Comparison of ENCODE assay signal across 1 cellular context in the genomic region with DNA sequence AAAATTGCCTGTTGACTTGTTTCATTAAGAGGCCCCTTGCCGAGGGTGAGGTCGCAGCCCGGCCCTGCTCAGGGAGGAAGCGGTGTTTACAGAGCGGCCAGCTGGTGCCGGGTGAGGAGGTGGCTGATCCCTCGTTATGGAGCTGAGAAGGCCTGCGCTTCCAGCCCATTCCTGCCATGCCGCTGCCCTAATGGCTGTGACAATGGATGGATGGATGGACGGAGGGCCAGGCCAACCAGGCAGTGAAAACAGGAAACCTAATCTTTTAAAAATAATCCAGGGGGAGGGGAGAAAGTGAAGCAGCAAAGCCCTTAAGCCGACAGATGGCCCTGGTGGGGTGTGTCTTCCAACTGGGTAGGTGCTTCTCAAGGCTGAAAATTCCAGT.
A peak's percentile ranks its signal among the peaks of the same experiment; 100 is the strongest.
TF ChIP-seq lines count a peak whose summit lies in the region.

No MANE protein-coding gene starts in this region.

TF ChIP-seq in HEK293, 187 proteins besides CTCF, POLR2A, EP300 and RAD21 (continued from another document and continues in another):
- TF ChIP-seq, protein P1, sequence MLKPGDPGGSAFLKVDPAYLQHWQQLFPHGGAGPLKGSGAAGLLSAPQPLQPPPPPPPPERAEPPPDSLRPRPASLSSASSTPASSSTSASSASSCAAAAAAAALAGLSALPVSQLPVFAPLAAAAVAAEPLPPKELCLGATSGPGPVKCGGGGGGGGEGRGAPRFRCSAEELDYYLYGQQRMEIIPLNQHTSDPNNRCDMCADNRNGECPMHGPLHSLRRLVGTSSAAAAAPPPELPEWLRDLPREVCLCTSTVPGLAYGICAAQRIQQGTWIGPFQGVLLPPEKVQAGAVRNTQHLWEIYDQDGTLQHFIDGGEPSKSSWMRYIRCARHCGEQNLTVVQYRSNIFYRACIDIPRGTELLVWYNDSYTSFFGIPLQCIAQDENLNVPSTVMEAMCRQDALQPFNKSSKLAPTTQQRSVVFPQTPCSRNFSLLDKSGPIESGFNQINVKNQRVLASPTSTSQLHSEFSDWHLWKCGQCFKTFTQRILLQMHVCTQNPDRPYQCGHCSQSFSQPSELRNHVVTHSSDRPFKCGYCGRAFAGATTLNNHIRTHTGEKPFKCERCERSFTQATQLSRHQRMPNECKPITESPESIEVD (tag by site-specific recombination; IDR thresholded peaks at IDR 0.05) = peak; percentile 76; the same call in 1 of the 2 replicates
- no peak; the same call in 1 of the 2 replicates for TF ChIP-seq ZNF596 (tag by site-specific recombination; IDR thresholded peaks at IDR 0.05)
- TF ChIP-seq KLF10 (tag by site-specific recombination; IDR thresholded peaks at IDR 0.05) = 0 out of 2 replicates have a peak, but pooled peaks have one; percentile 19
- no peak for TF ChIP-seq ZNF221 (tag by site-specific recombination; IDR thresholded peaks at IDR 0.05; ENCODE audit: borderline replicate concordance)
- TF ChIP-seq ZEB2 (tag by site-specific recombination; IDR thresholded peaks at IDR 0.05) = 0 out of 2 replicates have a peak, but pooled peaks have one; percentile 28
- TF ChIP-seq ZNF146 (tag by site-specific recombination; IDR thresholded peaks at IDR 0.05) = no peak
- no peak for TF ChIP-seq REPIN1 (tag by site-specific recombination; IDR thresholded peaks at IDR 0.05; ENCODE audit: low read depth)
- TF ChIP-seq ZNF114 (tag by site-specific recombination; IDR thresholded peaks at IDR 0.05) = no peak
- no peak for TF ChIP-seq MZF1 (tag by site-specific recombination; IDR thresholded peaks at IDR 0.05; ENCODE audit: borderline replicate concordance)
- TF ChIP-seq GLI4 (tag by site-specific recombination; IDR thresholded peaks at IDR 0.05) = no peak
- TF ChIP-seq ZNF366 (tag by site-specific recombination; conservative IDR thresholded peaks at IDR 0.05) = no peak
- TF ChIP-seq ZNF2 (tag by site-specific recombination; IDR thresholded peaks at IDR 0.05) = no peak
- TF ChIP-seq ZNF16 (tag by site-specific recombination; IDR thresholded peaks at IDR 0.05; ENCODE audit: low read depth) = no peak
- TF ChIP-seq, protein P2, sequence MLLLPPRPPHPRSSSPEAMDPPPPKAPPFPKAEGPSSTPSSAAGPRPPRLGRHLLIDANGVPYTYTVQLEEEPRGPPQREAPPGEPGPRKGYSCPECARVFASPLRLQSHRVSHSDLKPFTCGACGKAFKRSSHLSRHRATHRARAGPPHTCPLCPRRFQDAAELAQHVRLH (tag by site-specific recombination; IDR thresholded peaks at IDR 0.05) = no peak
- peak; percentile 91 for TF ChIP-seq ZIC2 (tag by site-specific recombination; IDR thresholded peaks at IDR 0.05)
- TF ChIP-seq, protein P3, sequence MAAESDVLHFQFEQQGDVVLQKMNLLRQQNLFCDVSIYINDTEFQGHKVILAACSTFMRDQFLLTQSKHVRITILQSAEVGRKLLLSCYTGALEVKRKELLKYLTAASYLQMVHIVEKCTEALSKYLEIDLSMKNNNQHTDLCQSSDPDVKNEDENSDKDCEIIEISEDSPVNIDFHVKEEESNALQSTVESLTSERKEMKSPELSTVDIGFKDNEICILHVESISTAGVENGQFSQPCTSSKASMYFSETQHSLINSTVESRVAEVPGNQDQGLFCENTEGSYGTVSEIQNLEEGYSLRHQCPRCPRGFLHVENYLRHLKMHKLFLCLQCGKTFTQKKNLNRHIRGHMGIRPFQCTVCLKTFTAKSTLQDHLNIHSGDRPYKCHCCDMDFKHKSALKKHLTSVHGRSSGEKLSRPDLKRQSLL (tag by site-specific recombination; IDR thresholded peaks at IDR 0.05) = no peak
- peak; percentile 97 for TF ChIP-seq ZNF341 (tag by site-specific recombination; IDR thresholded peaks at IDR 0.05; ENCODE audit: low read depth)
- TF ChIP-seq ZNF629 (tag by site-specific recombination; IDR thresholded peaks at IDR 0.05) = 0 out of 2 replicates have a peak, but pooled peaks have one; percentile 16
- TF ChIP-seq ZNF223 (tag by site-specific recombination; IDR thresholded peaks at IDR 0.05) = no peak
- TF ChIP-seq ZNF777 (tag by site-specific recombination; IDR thresholded peaks at IDR 0.05; ENCODE audit: borderline replicate concordance) = no peak
- TF ChIP-seq ZNF155 (tag by site-specific recombination; IDR thresholded peaks at IDR 0.05) = no peak
- no peak for TF ChIP-seq ZNF184 (tag by site-specific recombination; IDR thresholded peaks at IDR 0.05)
- no peak for TF ChIP-seq ZNF350 (tag by site-specific recombination; IDR thresholded peaks at IDR 0.05)
- TF ChIP-seq IKZF3 (tag by site-specific recombination; IDR thresholded peaks at IDR 0.05) = peak; percentile 41; the same call in 1 of the 2 replicates
- no peak for TF ChIP-seq KLF8 (tag by site-specific recombination; IDR thresholded peaks at IDR 0.05)
- TF ChIP-seq ZNF677 (tag by site-specific recombination; IDR thresholded peaks at IDR 0.05) = no peak
- no peak for TF ChIP-seq SP3 (tag by site-specific recombination; IDR thresholded peaks at IDR 0.05)
- TF ChIP-seq KLF1 (tag by site-specific recombination; IDR thresholded peaks at IDR 0.05) = peak; percentile 71
- TF ChIP-seq, protein P4, sequence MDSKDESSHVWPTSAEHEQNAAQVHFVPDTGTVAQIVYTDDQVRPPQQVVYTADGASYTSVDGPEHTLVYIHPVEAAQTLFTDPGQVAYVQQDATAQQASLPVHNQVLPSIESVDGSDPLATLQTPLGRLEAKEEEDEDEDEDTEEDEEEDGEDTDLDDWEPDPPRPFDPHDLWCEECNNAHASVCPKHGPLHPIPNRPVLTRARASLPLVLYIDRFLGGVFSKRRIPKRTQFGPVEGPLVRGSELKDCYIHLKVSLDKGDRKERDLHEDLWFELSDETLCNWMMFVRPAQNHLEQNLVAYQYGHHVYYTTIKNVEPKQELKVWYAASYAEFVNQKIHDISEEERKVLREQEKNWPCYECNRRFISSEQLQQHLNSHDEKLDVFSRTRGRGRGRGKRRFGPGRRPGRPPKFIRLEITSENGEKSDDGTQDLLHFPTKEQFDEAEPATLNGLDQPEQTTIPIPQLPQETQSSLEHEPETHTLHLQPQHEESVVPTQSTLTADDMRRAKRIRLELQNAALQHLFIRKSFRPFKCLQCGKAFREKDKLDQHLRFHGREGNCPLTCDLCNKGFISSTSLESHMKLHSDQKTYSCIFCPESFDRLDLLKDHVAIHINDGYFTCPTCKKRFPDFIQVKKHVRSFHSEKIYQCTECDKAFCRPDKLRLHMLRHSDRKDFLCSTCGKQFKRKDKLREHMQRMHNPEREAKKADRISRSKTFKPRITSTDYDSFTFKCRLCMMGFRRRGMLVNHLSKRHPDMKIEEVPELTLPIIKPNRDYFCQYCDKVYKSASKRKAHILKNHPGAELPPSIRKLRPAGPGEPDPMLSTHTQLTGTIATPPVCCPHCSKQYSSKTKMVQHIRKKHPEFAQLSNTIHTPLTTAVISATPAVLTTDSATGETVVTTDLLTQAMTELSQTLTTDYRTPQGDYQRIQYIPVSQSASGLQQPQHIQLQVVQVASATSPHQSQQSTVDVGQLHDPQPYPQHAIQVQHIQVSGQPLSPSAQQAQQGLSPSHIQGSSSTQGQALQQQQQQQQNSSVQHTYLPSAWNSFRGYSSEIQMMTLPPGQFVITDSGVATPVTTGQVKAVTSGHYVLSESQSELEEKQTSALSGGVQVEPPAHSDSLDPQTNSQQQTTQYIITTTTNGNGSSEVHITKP (tag by site-specific recombination; IDR thresholded peaks at IDR 0.05) = 0 out of 2 replicates have a peak, but pooled peaks have one; percentile 12
- TF ChIP-seq ZNF561 (tag by site-specific recombination; IDR thresholded peaks at IDR 0.05; ENCODE audit: borderline replicate concordance) = no peak
- TF ChIP-seq ZFP41 (tag by site-specific recombination; IDR thresholded peaks at IDR 0.05; ENCODE audit: borderline replicate concordance) = no peak
- TF ChIP-seq GLI2 (tag by site-specific recombination; IDR thresholded peaks at IDR 0.05; ENCODE audit: borderline replicate concordance, low read depth) = no peak
- no peak for TF ChIP-seq ZNF776 (tag by site-specific recombination; IDR thresholded peaks at IDR 0.05; ENCODE audit: borderline replicate concordance)
- TF ChIP-seq MEIS1 (CRISPR knock-in tag; IDR thresholded peaks at IDR 0.05; ENCODE audit: borderline replicate concordance) = no peak
- TF ChIP-seq, protein P5, sequence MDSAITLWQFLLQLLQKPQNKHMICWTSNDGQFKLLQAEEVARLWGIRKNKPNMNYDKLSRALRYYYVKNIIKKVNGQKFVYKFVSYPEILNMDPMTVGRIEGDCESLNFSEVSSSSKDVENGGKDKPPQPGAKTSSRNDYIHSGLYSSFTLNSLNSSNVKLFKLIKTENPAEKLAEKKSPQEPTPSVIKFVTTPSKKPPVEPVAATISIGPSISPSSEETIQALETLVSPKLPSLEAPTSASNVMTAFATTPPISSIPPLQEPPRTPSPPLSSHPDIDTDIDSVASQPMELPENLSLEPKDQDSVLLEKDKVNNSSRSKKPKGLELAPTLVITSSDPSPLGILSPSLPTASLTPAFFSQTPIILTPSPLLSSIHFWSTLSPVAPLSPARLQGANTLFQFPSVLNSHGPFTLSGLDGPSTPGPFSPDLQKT (IDR thresholded peaks at IDR 0.05; ENCODE audit: borderline replicate concordance, low read depth, low read length) = no peak
- TF ChIP-seq ZNF701 (tag by site-specific recombination; IDR thresholded peaks at IDR 0.05) = no peak
- TF ChIP-seq ZNF707 (tag by site-specific recombination; IDR thresholded peaks at IDR 0.05) = no peak
- no peak for TF ChIP-seq ZNF510 (tag by site-specific recombination; IDR thresholded peaks at IDR 0.05; ENCODE audit: insufficient replicate concordance)
- no peak for TF ChIP-seq ZNF138 (tag by site-specific recombination; IDR thresholded peaks at IDR 0.05; ENCODE audit: borderline replicate concordance)
- TF ChIP-seq ZNF530 (tag by site-specific recombination; IDR thresholded peaks at IDR 0.05; ENCODE audit: low read depth) = no peak
- no peak for TF ChIP-seq ZNF394 (tag by site-specific recombination; IDR thresholded peaks at IDR 0.05; ENCODE audit: borderline replicate concordance)
- TF ChIP-seq GFI1B (tag by site-specific recombination; IDR thresholded peaks at IDR 0.05) = no peak
- no peak for TF ChIP-seq ZNF211 (tag by site-specific recombination; IDR thresholded peaks at IDR 0.05; ENCODE audit: low read depth)
- TF ChIP-seq ZNF658 (tag by site-specific recombination; IDR thresholded peaks at IDR 0.05) = no peak
- TF ChIP-seq ZBTB20 (tag by site-specific recombination; IDR thresholded peaks at IDR 0.05) = no peak
- TF ChIP-seq ZNF202 (tag by site-specific recombination; IDR thresholded peaks at IDR 0.05; ENCODE audit: borderline replicate concordance) = no peak
- no peak for TF ChIP-seq ZNF140 (tag by site-specific recombination; IDR thresholded peaks at IDR 0.05)
- TF ChIP-seq, protein P6, sequence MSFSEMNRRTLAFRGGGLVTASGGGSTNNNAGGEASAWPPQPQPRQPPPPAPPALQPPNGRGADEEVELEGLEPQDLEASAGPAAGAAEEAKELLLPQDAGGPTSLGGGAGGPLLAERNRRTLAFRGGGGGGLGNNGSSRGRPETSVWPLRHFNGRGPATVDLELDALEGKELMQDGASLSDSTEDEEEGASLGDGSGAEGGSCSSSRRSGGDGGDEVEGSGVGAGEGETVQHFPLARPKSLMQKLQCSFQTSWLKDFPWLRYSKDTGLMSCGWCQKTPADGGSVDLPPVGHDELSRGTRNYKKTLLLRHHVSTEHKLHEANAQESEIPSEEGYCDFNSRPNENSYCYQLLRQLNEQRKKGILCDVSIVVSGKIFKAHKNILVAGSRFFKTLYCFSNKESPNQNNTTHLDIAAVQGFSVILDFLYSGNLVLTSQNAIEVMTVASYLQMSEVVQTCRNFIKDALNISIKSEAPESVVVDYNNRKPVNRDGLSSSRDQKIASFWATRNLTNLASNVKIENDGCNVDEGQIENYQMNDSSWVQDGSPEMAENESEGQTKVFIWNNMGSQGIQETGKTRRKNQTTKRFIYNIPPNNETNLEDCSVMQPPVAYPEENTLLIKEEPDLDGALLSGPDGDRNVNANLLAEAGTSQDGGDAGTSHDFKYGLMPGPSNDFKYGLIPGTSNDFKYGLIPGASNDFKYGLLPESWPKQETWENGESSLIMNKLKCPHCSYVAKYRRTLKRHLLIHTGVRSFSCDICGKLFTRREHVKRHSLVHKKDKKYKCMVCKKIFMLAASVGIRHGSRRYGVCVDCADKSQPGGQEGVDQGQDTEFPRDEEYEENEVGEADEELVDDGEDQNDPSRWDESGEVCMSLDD (tag by site-specific recombination; IDR thresholded peaks at IDR 0.05) = no peak
- TF ChIP-seq, protein P7, sequence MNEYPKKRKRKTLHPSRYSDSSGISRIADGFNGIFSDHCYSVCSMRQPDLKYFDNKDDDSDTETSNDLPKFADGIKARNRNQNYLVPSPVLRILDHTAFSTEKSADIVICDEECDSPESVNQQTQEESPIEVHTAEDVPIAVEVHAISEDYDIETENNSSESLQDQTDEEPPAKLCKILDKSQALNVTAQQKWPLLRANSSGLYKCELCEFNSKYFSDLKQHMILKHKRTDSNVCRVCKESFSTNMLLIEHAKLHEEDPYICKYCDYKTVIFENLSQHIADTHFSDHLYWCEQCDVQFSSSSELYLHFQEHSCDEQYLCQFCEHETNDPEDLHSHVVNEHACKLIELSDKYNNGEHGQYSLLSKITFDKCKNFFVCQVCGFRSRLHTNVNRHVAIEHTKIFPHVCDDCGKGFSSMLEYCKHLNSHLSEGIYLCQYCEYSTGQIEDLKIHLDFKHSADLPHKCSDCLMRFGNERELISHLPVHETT (tag by site-specific recombination; IDR thresholded peaks at IDR 0.05) = no peak
- TF ChIP-seq, protein P8, sequence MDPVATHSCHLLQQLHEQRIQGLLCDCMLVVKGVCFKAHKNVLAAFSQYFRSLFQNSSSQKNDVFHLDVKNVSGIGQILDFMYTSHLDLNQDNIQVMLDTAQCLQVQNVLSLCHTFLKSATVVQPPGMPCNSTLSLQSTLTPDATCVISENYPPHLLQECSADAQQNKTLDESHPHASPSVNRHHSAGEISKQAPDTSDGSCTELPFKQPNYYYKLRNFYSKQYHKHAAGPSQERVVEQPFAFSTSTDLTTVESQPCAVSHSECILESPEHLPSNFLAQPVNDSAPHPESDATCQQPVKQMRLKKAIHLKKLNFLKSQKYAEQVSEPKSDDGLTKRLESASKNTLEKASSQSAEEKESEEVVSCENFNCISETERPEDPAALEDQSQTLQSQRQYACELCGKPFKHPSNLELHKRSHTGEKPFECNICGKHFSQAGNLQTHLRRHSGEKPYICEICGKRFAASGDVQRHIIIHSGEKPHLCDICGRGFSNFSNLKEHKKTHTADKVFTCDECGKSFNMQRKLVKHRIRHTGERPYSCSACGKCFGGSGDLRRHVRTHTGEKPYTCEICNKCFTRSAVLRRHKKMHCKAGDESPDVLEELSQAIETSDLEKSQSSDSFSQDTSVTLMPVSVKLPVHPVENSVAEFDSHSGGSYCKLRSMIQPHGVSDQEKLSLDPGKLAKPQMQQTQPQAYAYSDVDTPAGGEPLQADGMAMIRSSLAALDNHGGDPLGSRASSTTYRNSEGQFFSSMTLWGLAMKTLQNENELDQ (tag by site-specific recombination; IDR thresholded peaks at IDR 0.05; ENCODE audit: low read depth) = no peak
- TF ChIP-seq ZNF501 (tag by site-specific recombination; IDR thresholded peaks at IDR 0.05) = no peak
- TF ChIP-seq, protein P9, sequence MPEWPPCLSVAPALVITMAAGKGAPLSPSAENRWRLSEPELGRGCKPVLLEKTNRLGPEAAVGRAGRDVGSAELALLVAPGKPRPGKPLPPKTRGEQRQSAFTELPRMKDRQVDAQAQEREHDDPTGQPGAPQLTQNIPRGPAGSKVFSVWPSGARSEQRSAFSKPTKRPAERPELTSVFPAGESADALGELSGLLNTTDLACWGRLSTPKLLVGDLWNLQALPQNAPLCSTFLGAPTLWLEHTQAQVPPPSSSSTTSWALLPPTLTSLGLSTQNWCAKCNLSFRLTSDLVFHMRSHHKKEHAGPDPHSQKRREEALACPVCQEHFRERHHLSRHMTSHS (tag by site-specific recombination; IDR thresholded peaks at IDR 0.05) = no peak
- no peak for TF ChIP-seq ZNF571 (tag by site-specific recombination; IDR thresholded peaks at IDR 0.05)
- no peak for TF ChIP-seq ZNF747 (tag by site-specific recombination; IDR thresholded peaks at IDR 0.05)
- TF ChIP-seq ZNF214 (tag by site-specific recombination; IDR thresholded peaks at IDR 0.05; ENCODE audit: borderline replicate concordance) = no peak
